19 cellular contexts compared by ENCODE assay signal in the genomic region with DNA sequence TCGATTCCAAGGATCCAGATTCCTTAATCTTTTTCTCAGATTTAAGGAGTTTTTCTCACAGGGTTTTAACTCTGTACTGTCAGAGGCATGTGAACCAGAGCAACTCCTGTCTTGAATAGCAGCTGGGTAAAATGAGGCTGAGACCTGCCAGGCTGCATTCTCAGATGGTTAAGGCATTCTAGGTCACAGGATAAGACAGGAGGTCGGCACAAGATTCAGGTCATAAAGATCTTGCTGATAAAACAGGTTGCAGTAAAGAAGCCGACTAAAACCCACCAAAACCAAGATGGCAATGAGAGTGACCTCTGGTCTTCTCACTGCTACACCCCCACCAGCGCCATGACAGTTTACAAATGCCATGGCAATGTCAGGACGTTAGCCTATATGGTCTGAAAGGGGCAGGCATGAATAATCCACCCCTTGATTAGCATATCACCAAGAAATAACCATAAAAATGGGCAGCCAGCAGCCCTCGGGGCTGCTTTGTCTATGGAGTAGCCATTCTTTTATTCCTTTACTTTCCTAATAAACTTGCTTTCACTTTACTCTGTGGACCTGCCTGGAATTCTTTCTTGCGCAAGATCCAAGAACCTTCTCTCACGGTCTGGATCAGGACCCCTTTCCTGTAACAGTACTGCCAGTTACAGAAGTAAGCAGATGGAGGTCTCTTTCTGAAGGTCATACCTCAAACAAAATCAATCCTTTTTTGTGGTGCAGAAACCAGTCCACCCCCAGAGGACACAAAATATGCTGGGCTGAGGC.
A peak's percentile ranks its signal among the peaks of the same experiment; 100 is the strongest.
DNase-seq lines count a peak whose midpoint lies in the region; ATAC-seq and TF ChIP-seq lines count a peak whose summit lies in the region.
"Had no signal": no experiment of that assay in that cellular context is flagged by ENCODE, and none has a peak within 500 bp of the region (broad histone marks: within the 10 kb centered on the region; RNA-seq: fewer than 3 reads in every experiment).

No MANE protein-coding gene starts in this region.

- 76 to 83% methylated on average over 5 to 8 of the region's 8 CpGs for WGBS in gastroesophageal sphincter (ENCODE audit: low coverage in 1 of 2), 2 donors
- WGBS in urinary bladder, result 67% methylated on average over 8 of the region's 8 CpGs

- ATAC-seq in activated CD4-positive, alpha-beta T cell treated with anti-CD3 and anti-CD28 coated beads for 36 hours, result no peak
- peak; percentile 34 for ATAC-seq in gastroesophageal sphincter
- no peak for ATAC-seq in GM21825 (IDR thresholded peaks at IDR 0.05; ENCODE audit: unreplicated experiment)
- ATAC-seq in GM19455 (IDR thresholded peaks at IDR 0.05; ENCODE audit: unreplicated experiment), result no peak
- ATAC-seq: activated CD8-positive, alpha-beta T cell treated with anti-CD3 and anti-CD28 coated beads for 36 hours; activated T-cell treated with anti-CD3 and anti-CD28 coated beads, Interleukin-2, amount 50 U/mL, for 4 hours; esophagus mucosa; T-cell had no signal

- no peaks in the 10 kb centered on the region for H3K27me3 Mint-ChIP-seq in activated CD4-positive, alpha-beta T cell treated with anti-CD3 and anti-CD28 coated beads, Interleukin-2, amount 10 ng/mL, durations not matched to agents 7 days and 5 days
- no peaks in the 10 kb centered on the region for H3K27me3 Mint-ChIP-seq in activated CD4-positive, alpha-beta T cell treated with anti-CD3 and anti-CD28 coated beads for 36 hours
- H3K27me3 Mint-ChIP-seq in nephron (ENCODE audit: low read depth), result no peaks in the 10 kb centered on the region
- H3K27me3 Mint-ChIP-seq: activated CD8-positive, alpha-beta T cell treated with anti-CD3 and anti-CD28 coated beads for 36 hours; T-cell had no signal

- H3K27ac ChIP-seq in gastroesophageal sphincter, result peak overlapping the region in 3 of 4 donors; percentile 22 to 41 (median 31)
- peak overlapping the region; percentile 48 for H3K27ac ChIP-seq in urinary bladder (ENCODE audit: low read depth)
- H3K27ac ChIP-seq: 22Rv1, thoracic aorta, VCaP had no signal

- peaks cover 6% of the 10 kb centered on the region for H3K36me3 Mint-ChIP-seq in activated CD4-positive, alpha-beta T cell treated with anti-CD3 and anti-CD28 coated beads, Interleukin-2, amount 10 ng/mL, durations not matched to agents 7 days and 5 days (ENCODE audit: low read depth)
- peaks cover 4% of the 10 kb centered on the region for H3K36me3 Mint-ChIP-seq in activated CD4-positive, alpha-beta T cell treated with anti-CD3 and anti-CD28 coated beads for 36 hours (ENCODE audit: low read depth)
- H3K36me3 Mint-ChIP-seq in nephron (ENCODE audit: low read depth), result peaks cover 4% of the 10 kb centered on the region
- H3K36me3 Mint-ChIP-seq: activated naive CD4-positive, alpha-beta T cell treated with anti-CD3 and anti-CD28 coated beads, Interleukin-2, amount 50 U/mL, for 72 hours had no signal

- no peak for TF ChIP-seq POLR2A in gastroesophageal sphincter (IDR thresholded peaks at IDR 0.05)

- H3K36me3 ChIP-seq in gastroesophageal sphincter (no peaks in the 10 kb centered on the region), urinary bladder (ENCODE audit: insufficient read depth) (no peaks in the 10 kb centered on the region)
- H3K36me3 ChIP-seq: thoracic aorta had no signal

- no peak for TF ChIP-seq EP300 in gastroesophageal sphincter (IDR thresholded peaks at IDR 0.05)

- no peak for TF ChIP-seq CTCF in gastroesophageal sphincter (IDR thresholded peaks at IDR 0.05)
- TF ChIP-seq CTCF in nephron (IDR thresholded peaks at IDR 0.05; ENCODE audit: unreplicated experiment in 3 of 3), result no peak

- no peaks in the 10 kb centered on the region for H3K27me3 ChIP-seq in gastroesophageal sphincter

- CTCF ChIA-PET in activated CD4-positive, alpha-beta T cell treated with anti-CD3 and anti-CD28 coated beads, Interleukin-2, amount 10 ng/mL, durations not matched to agents 7 days and 5 days (lab: Charles Lee), result interaction anchor here (0.6 kb wide), 1 partner anchor 363 kb away, joined by 3 read pairs; no protein-coding TSS in a partner anchor
- CTCF ChIA-PET in activated CD4-positive, alpha-beta T cell treated with anti-CD3 and anti-CD28 coated beads for 36 hours (lab: Charles Lee), result interaction anchor here (1.0 kb wide), 1 partner anchor 8 kb away, joined by 3 read pairs; no protein-coding TSS in a partner anchor

- peak overlapping the region; percentile 27 for H3K27ac Mint-ChIP-seq in activated CD4-positive, alpha-beta T cell treated with anti-CD3 and anti-CD28 coated beads, Interleukin-2, amount 10 ng/mL, durations not matched to agents 7 days and 5 days
- no peak overlapping the region for H3K27ac Mint-ChIP-seq in activated CD4-positive, alpha-beta T cell treated with anti-CD3 and anti-CD28 coated beads for 36 hours
- H3K27ac Mint-ChIP-seq in nephron, result peak overlapping the region; percentile 65 to 99 (median 97)
- H3K27ac Mint-ChIP-seq: activated CD8-positive, alpha-beta T cell treated with anti-CD3 and anti-CD28 coated beads for 36 hours; activated naive CD4-positive, alpha-beta T cell treated with anti-CD3 and anti-CD28 coated beads, Interleukin-2, amount 50 U/mL, for 72 hours; T-cell had no signal

- no peak overlapping the region for H3K4me3 Mint-ChIP-seq in activated CD4-positive, alpha-beta T cell treated with anti-CD3 and anti-CD28 coated beads, Interleukin-2, amount 10 ng/mL, durations not matched to agents 7 days and 5 days
- no peak overlapping the region for H3K4me3 Mint-ChIP-seq in activated CD4-positive, alpha-beta T cell treated with anti-CD3 and anti-CD28 coated beads for 36 hours
- H3K4me3 Mint-ChIP-seq in nephron, result no peak overlapping the region
- H3K4me3 Mint-ChIP-seq: activated CD8-positive, alpha-beta T cell treated with anti-CD3 and anti-CD28 coated beads for 36 hours; activated T-cell treated with anti-CD3 and anti-CD28 coated beads, Interleukin-2, amount 50 U/mL, for 4 hours; T-cell had no signal

- H3K4me1 Mint-ChIP-seq in activated CD4-positive, alpha-beta T cell treated with anti-CD3 and anti-CD28 coated beads, Interleukin-2, amount 10 ng/mL, durations not matched to agents 7 days and 5 days, result peaks cover 20% of the 10 kb centered on the region
- peaks cover 3% of the 10 kb centered on the region for H3K4me1 Mint-ChIP-seq in activated CD4-positive, alpha-beta T cell treated with anti-CD3 and anti-CD28 coated beads for 36 hours
- peaks cover 44% of the 10 kb centered on the region for H3K4me1 Mint-ChIP-seq in nephron
- H3K4me1 Mint-ChIP-seq: T-cell had no signal

- DNase-seq in activated CD4-positive, alpha-beta T cell treated with anti-CD3 and anti-CD28 coated beads, Interleukin-2, amount 10 ng/mL, durations not matched to agents 7 days and 5 days, result no peak
- no peak for DNase-seq in activated CD4-positive, alpha-beta T cell treated with anti-CD3 and anti-CD28 coated beads for 36 hours
- DNase-seq in NCI-H82 (lab: John Stamatoyannopoulos, UW), result no peak
- DNase-seq: activated CD8-positive, alpha-beta T cell treated with anti-CD3 and anti-CD28 coated beads for 36 hours; activated T-cell treated with anti-CD3 and anti-CD28 coated beads, Interleukin-2, amount 50 U/mL, for 4 hours; glutamatergic neuron; NCI-H345; stimulated activated CD4-positive, alpha-beta T cell treated with anti-CD3 and anti-CD28 coated beads, Interleukin-4, amount 100 ng/mL, for 1 hour; T-cell had no signal

- intact Hi-C loops in activated CD4-positive, alpha-beta T cell treated with anti-CD3 and anti-CD28 coated beads for 36 hours (cut with DNase I, micrococcal nuclease), result no loop called here

- H3K4me3 ChIP-seq in gastroesophageal sphincter (no peak overlapping the region), urinary bladder (ENCODE audit: low read depth, low read length) (no peak overlapping the region)
- H3K4me3 ChIP-seq: thoracic aorta had no signal

- H3K4me1 ChIP-seq in gastroesophageal sphincter (peaks cover 0 to 37% (median 6%) of the 10 kb centered on the region in 3 donors), urinary bladder (ENCODE audit: insufficient read depth) (peaks cover 4% of the 10 kb centered on the region)

- H3K9me3 ChIP-seq in gastroesophageal sphincter, result no peaks in the 10 kb centered on the region
- H3K9me3 ChIP-seq: thoracic aorta had no signal

- POLR2A ChIA-PET in activated CD4-positive, alpha-beta T cell treated with anti-CD3 and anti-CD28 coated beads, Interleukin-2, amount 10 ng/mL, durations not matched to agents 7 days and 5 days (lab: Charles Lee), result no interaction called here
- POLR2A ChIA-PET in activated CD4-positive, alpha-beta T cell treated with anti-CD3 and anti-CD28 coated beads for 36 hours (lab: Charles Lee), result no interaction called here

- H3K9me3 Mint-ChIP-seq in activated CD4-positive, alpha-beta T cell treated with anti-CD3 and anti-CD28 coated beads, Interleukin-2, amount 10 ng/mL, durations not matched to agents 7 days and 5 days, result no peaks in the 10 kb centered on the region
- H3K9me3 Mint-ChIP-seq in activated CD4-positive, alpha-beta T cell treated with anti-CD3 and anti-CD28 coated beads for 36 hours (ENCODE audit: low read depth), result no peaks in the 10 kb centered on the region
- no peaks in the 10 kb centered on the region for H3K9me3 Mint-ChIP-seq in nephron
- H3K9me3 Mint-ChIP-seq: activated CD8-positive, alpha-beta T cell treated with anti-CD3 and anti-CD28 coated beads for 36 hours; activated naive CD4-positive, alpha-beta T cell treated with anti-CD3 and anti-CD28 coated beads, Interleukin-2, amount 50 U/mL, for 72 hours; activated T-cell treated with anti-CD3 and anti-CD28 coated beads, Interleukin-2, amount 50 U/mL, for 4 hours; T-cell had no signal
